13 cellular contexts compared by ENCODE assay signal in genomic region chr19:13135068-13136062, GRCh38.
"Had no signal": no experiment of that assay in that cellular context is flagged by ENCODE, and none has a peak within 500 bp of the region (broad histone marks: within the 10 kb centered on the region; RNA-seq: fewer than 3 reads in every experiment).

No MANE protein-coding gene starts in this region.

- H3K27me3 ChIP-seq: foreskin keratinocyte, vagina had no signal

- ATAC-seq: activated CD8-positive, alpha-beta T cell treated with anti-CD3 and anti-CD28 coated beads, Interleukin-2, amount 10 ng/mL, durations not matched to agents 7 days and 5 days; foreskin keratinocyte; natural killer cell treated with Interleukin-12 subunit alpha and Interleukin-12 subunit beta and Interleukin-15 and Interleukin-18, amount 100 ng/mL, for 72 hours; stimulated activated naive CD8-positive, alpha-beta T cell treated with anti-CD3 and anti-CD28 coated beads, Interleukin-15, Interleukin-2, amounts not matched to agents 100 U/mL and 50 U/mL, for 24 hours had no signal

- H3K9me3 ChIP-seq: vagina had no signal

- H3K27ac ChIP-seq: coronary artery, foreskin keratinocyte, vagina, WERI-Rb-1 had no signal

- H3K4me3 ChIP-seq: coronary artery, vagina had no signal

- H3K4me1 ChIP-seq: foreskin keratinocyte, vagina had no signal

- DNase-seq: activated CD8-positive, alpha-beta memory T cell treated with anti-CD3 and anti-CD28 coated beads, Interleukin-2, amount 50 U/mL, for 48 hours; activated CD8-positive, alpha-beta T cell treated with anti-CD3 and anti-CD28 coated beads, Interleukin-2, amount 10 ng/mL, durations not matched to agents 7 days and 5 days; activated naive CD8-positive, alpha-beta T cell treated with anti-CD3 and anti-CD28 coated beads for 36 hours; effector memory CD4-positive, alpha-beta T cell; foreskin keratinocyte; head of caudate nucleus; nucleus accumbens; right cardiac atrium; stimulated activated naive CD8-positive, alpha-beta T cell treated with anti-CD3 and anti-CD28 coated beads, Interleukin-15, Interleukin-2, amounts not matched to agents 100 U/mL and 50 U/mL, for 24 hours; WERI-Rb-1 had no signal
